In genomic region chr12:48988030-48988649, GRCh38 we compare ENCODE assay signal across 8 cellular contexts. TPM values are rescaled to one million over a fixed set of nuclear protein-coding genes. Genes with fewer than 3 reads are reported as not detected.
A peak's percentile ranks its signal among the peaks of the same experiment; 100 is the strongest.
DNase-seq lines count a peak whose midpoint lies in the region; ATAC-seq and TF ChIP-seq lines count a peak whose summit lies in the region.

No MANE protein-coding gene starts in this region.

- H3K4me3 Mint-ChIP-seq in central memory CD8-positive, alpha-beta T cell, result no peak overlapping the region

- H3K27ac ChIP-seq in left lung, result no peak overlapping the region

- DNase-seq in DMS 273 (lab: John Stamatoyannopoulos, UW; ENCODE audit: unreplicated experiment) (peak; percentile 68), DMS 273 treated with DMSO at 0.1 percent for 48 hours (lab: John Stamatoyannopoulos, UW) (no peak), LNCaP clone FGC (ENCODE audit: low read depth) (no peak), left lung (peak; percentile 67 to 83), putamen (ENCODE audit: low spot score) (no peak)
- peak; percentile 57 to 78 for DNase-seq in central memory CD8-positive, alpha-beta T cell (ENCODE audit: low spot score in 2 of 2)
- peak; percentile 41 for DNase-seq in stimulated activated CD8-positive, alpha-beta memory T cell treated with anti-CD3 and anti-CD28 coated beads, Interleukin-12 subunit alpha, Interleukin-12 subunit beta, amount 100 ng/mL, for 4 hours (ENCODE audit: low read depth)

- peak; percentile 79 for ATAC-seq in central memory CD8-positive, alpha-beta T cell (replicated peaks; ENCODE audit: extremely low read depth, poor library complexity, severe bottlenecking)
- peak; percentile 88 for ATAC-seq in left lung

- peaks cover 3% of the 10 kb centered on the region for H3K36me3 Mint-ChIP-seq in central memory CD8-positive, alpha-beta T cell (ENCODE audit: insufficient read depth)

- H3K36me3 ChIP-seq in left lung, result no peaks in the 10 kb centered on the region

- peaks cover 15 to 99% of the 10 kb centered on the region in 2 donors for H3K27me3 ChIP-seq in left lung

- no peaks in the 10 kb centered on the region for H3K9me3 ChIP-seq in left lung

- peak overlapping the region; percentile 45 for H3K27ac Mint-ChIP-seq in central memory CD8-positive, alpha-beta T cell (ENCODE audit: low read depth)

- no peaks in the 10 kb centered on the region for H3K9me3 Mint-ChIP-seq in central memory CD8-positive, alpha-beta T cell

- intact Hi-C loops in left lung (cut with DNase I), result no loop called here

- H3K27me3 Mint-ChIP-seq in central memory CD8-positive, alpha-beta T cell, result peaks cover 37% of the 10 kb centered on the region

- H3K4me3 ChIP-seq in LNCaP clone FGC (ENCODE audit: low read depth, low read length), result no peak overlapping the region
- H3K4me3 ChIP-seq in WI38 (ENCODE audit: low read depth, low read length), result no peak overlapping the region
- no peak overlapping the region for H3K4me3 ChIP-seq in left lung

- peaks cover 11% of the 10 kb centered on the region for H3K4me1 Mint-ChIP-seq in central memory CD8-positive, alpha-beta T cell

- TF ChIP-seq CTCF in LNCaP clone FGC (IDR thresholded peaks at IDR 0.05; ENCODE audit: control insufficient read depth, extremely low read depth, insufficient read depth) (peak; percentile 81), WI38 (IDR thresholded peaks at IDR 0.05; ENCODE audit: low read depth, low read length) (peak; percentile 77), left lung (IDR thresholded peaks at IDR 0.05) (peak; percentile 90 to 92)

- peaks cover 0 to 4% of the 10 kb centered on the region in 2 donors for H3K4me1 ChIP-seq in left lung

RNA-seq across cellular contexts. Expression of gene WNT1, which starts 10.0 kb away (rescaled TPM):
- total RNA-seq in left lung, result not detected

RNA-seq across cellular contexts. Expression of gene DDN, which starts 11.0 kb away (rescaled TPM):
- total RNA-seq in left lung, result under 1 TPM; 0.06 to 0.08 TPM

RNA-seq across cellular contexts. Expression of gene WNT10B, which starts 16.6 kb away (rescaled TPM):
- total RNA-seq in left lung, result under 1 TPM; 0.15 to 0.58 TPM

RNA-seq across cellular contexts. Expression of gene PRKAG1, which starts 30.4 kb away (rescaled TPM):
- total RNA-seq in left lung, result 10 to 100 TPM; 48.4 to 62.7 TPM

RNA-seq across cellular contexts. Expression of gene ARF3, which starts 30.9 kb away (rescaled TPM):
- total RNA-seq in left lung, result 100 to 1,000 TPM; 184 to 186 TPM

Comparison
In these comparisons a context has a peak if more than half of its experiments do, and no peak if none do; other contexts are left out.
1. DNase-seq: peak in DMS 273 (single experiment), central memory CD8-positive, alpha-beta T cell (2 of 2), left lung (2 of 2) and stimulated activated CD8-positive, alpha-beta memory T cell treated with anti-CD3 and anti-CD28 coated beads, Interleukin-12 subunit alpha, Interleukin-12 subunit beta, amount 100 ng/mL, for 4 hours (single experiment); none in DMS 273 treated with DMSO at 0.1 percent for 48 hours (single experiment), LNCaP clone FGC (single experiment) and putamen (single experiment).
2. Peak in every context shown above with its lines, with median percentiles within 50 percentile points of each other: CTCF ChIP-seq.